ENCODE assay signal across 1 cellular context in genomic region chr11:8705171-8705570, GRCh38.
TF ChIP-seq lines count a peak whose summit lies in the region.

No MANE protein-coding gene starts in this region.

TF ChIP-seq in HepG2, 621 proteins besides CTCF, POLR2A, EP300 and RAD21:
- TF ChIP-seq ZNF451 (CRISPR knock-in tag; IDR thresholded peaks at IDR 0.05) (no peak), PRPF4 (IDR thresholded peaks at IDR 0.05; ENCODE audit: low read depth, low read length, poor library complexity, severe bottlenecking) (no peak), KLF15 (CRISPR knock-in tag; IDR thresholded peaks at IDR 0.05; ENCODE audit: borderline replicate concordance) (no peak), ZNF142 (CRISPR knock-in tag; IDR thresholded peaks at IDR 0.05) (no peak), GLI4 (CRISPR knock-in tag; IDR thresholded peaks at IDR 0.05; ENCODE audit: borderline replicate concordance) (no peak), ZNF549 (CRISPR knock-in tag; IDR thresholded peaks at IDR 0.05) (no peak), ZFP82 (CRISPR knock-in tag; IDR thresholded peaks at IDR 0.05; ENCODE audit: borderline replicate concordance) (no peak), RBFOX2 (IDR thresholded peaks at IDR 0.05; ENCODE audit: low read depth, low read length) (no peak), ZFP36 (IDR thresholded peaks at IDR 0.05; ENCODE audit: borderline replicate concordance, low read depth, low read length, partially characterized antibody) (no peak), DNMT1 (CRISPR knock-in tag; IDR thresholded peaks at IDR 0.05) (no peak), TIGD3 (CRISPR knock-in tag; IDR thresholded peaks at IDR 0.05; ENCODE audit: borderline replicate concordance) (no peak)
TF ChIP-seq in HepG2: peak in this region for 0.
